Comparison of ENCODE assay signal across 18 cellular contexts in genomic region chr12:112035219-112035765, GRCh38.
"Had no signal": no experiment of that assay in that cellular context is flagged by ENCODE, and none has a peak within 500 bp of the region (broad histone marks: within the 10 kb centered on the region; RNA-seq: fewer than 3 reads in every experiment).

No MANE protein-coding gene starts in this region.

- H3K27ac Mint-ChIP-seq: activated CD4-positive, alpha-beta T cell treated with anti-CD3 and anti-CD28 coated beads, Interleukin-2, amount 10 ng/mL, durations not matched to agents 7 days and 5 days; stimulated activated naive B cell treated with anti-CD40 and anti-IgM and Interleukin-4, amounts not matched to agents 10 μg/mL and 1 μg/mL and 100 μg/mL, for 72 hours had no signal

- H3K4me1 ChIP-seq: breast epithelium, foreskin keratinocyte had no signal

- H3K9me3 Mint-ChIP-seq: activated CD4-positive, alpha-beta T cell treated with anti-CD3 and anti-CD28 coated beads, Interleukin-2, amount 10 ng/mL, durations not matched to agents 7 days and 5 days; activated T-cell treated with anti-CD3 and anti-CD28 coated beads, Interleukin-2, amount 50 U/mL, for 4 hours; natural killer cell treated with Interleukin-12 subunit alpha and Interleukin-12 subunit beta and Interleukin-15 and Interleukin-18, amount 100 ng/mL, for 72 hours; stimulated activated naive B cell treated with anti-CD40 and anti-IgM and Interleukin-4, amounts not matched to agents 10 μg/mL and 1 μg/mL and 100 μg/mL, for 72 hours had no signal

- ATAC-seq: activated T-cell treated with anti-CD3 and anti-CD28 coated beads, Interleukin-2, amount 50 U/mL, for 4 hours; foreskin keratinocyte; left cardiac atrium; natural killer cell treated with Interleukin-12 subunit alpha and Interleukin-12 subunit beta and Interleukin-15 and Interleukin-18, amount 100 ng/mL, for 72 hours; sciatic nerve; stimulated activated naive B cell treated with anti-CD40 and anti-IgM and Interleukin-4, amounts not matched to agents 10 μg/mL and 1 μg/mL and 100 μg/mL, for 72 hours had no signal

- DNase-seq: activated CD4-positive, alpha-beta T cell treated with anti-CD3 and anti-CD28 coated beads, Interleukin-2, amount 10 ng/mL, durations not matched to agents 7 days and 5 days; activated CD4-positive, CD25-positive, alpha-beta regulatory T cell; activated effector memory CD4-positive, alpha-beta T cell treated with anti-CD3 and anti-CD28 coated beads, Interleukin-2, amount 50 U/mL, for 16 hours; activated T-cell treated with anti-CD3 and anti-CD28 coated beads, Interleukin-2, amount 50 U/mL, for 4 hours; adrenal gland; foreskin keratinocyte; left cardiac atrium; SK-N-SH; stimulated activated CD4-positive, alpha-beta T cell treated with anti-CD3 and anti-CD28 coated beads, Interleukin-4, amount 100 ng/mL, for 24 hours; stimulated activated naive B cell treated with anti-CD40 and anti-IgM and Interleukin-4, amounts not matched to agents 10 μg/mL and 1 μg/mL and 100 μg/mL, for 72 hours; T-helper 1 cell; T-helper 9 cell had no signal

- H3K27ac ChIP-seq: adrenal gland, breast epithelium, coronary artery, foreskin keratinocyte, hepatocyte, parathyroid adenoma had no signal

- H3K79me2 ChIP-seq: hepatocyte, parathyroid adenoma had no signal

- H3K27me3 Mint-ChIP-seq: activated CD4-positive, alpha-beta T cell treated with anti-CD3 and anti-CD28 coated beads, Interleukin-2, amount 10 ng/mL, durations not matched to agents 7 days and 5 days; natural killer cell treated with Interleukin-12 subunit alpha and Interleukin-12 subunit beta and Interleukin-15 and Interleukin-18, amount 100 ng/mL, for 72 hours; stimulated activated naive B cell treated with anti-CD40 and anti-IgM and Interleukin-4, amounts not matched to agents 10 μg/mL and 1 μg/mL and 100 μg/mL, for 72 hours had no signal

- H3K27me3 ChIP-seq: adrenal gland, breast epithelium, foreskin keratinocyte, hepatocyte had no signal

- H3K9me2 ChIP-seq: SK-N-SH had no signal

- H3K9me3 ChIP-seq: adrenal gland, breast epithelium, SK-N-SH had no signal

- H2AFZ ChIP-seq: hepatocyte, parathyroid adenoma had no signal

- H3K4me2 ChIP-seq: hepatocyte, SK-N-SH had no signal

- H3K4me3 Mint-ChIP-seq: activated CD4-positive, alpha-beta T cell treated with anti-CD3 and anti-CD28 coated beads, Interleukin-2, amount 10 ng/mL, durations not matched to agents 7 days and 5 days; activated T-cell treated with anti-CD3 and anti-CD28 coated beads, Interleukin-2, amount 50 U/mL, for 4 hours; natural killer cell treated with Interleukin-12 subunit alpha and Interleukin-12 subunit beta and Interleukin-15 and Interleukin-18, amount 100 ng/mL, for 72 hours; stimulated activated naive B cell treated with anti-CD40 and anti-IgM and Interleukin-4, amounts not matched to agents 10 μg/mL and 1 μg/mL and 100 μg/mL, for 72 hours had no signal

- H3K4me3 ChIP-seq: adrenal gland, breast epithelium, coronary artery, hepatocyte had no signal
